ENCODE assay signal across 24 cellular contexts in the genomic region with DNA sequence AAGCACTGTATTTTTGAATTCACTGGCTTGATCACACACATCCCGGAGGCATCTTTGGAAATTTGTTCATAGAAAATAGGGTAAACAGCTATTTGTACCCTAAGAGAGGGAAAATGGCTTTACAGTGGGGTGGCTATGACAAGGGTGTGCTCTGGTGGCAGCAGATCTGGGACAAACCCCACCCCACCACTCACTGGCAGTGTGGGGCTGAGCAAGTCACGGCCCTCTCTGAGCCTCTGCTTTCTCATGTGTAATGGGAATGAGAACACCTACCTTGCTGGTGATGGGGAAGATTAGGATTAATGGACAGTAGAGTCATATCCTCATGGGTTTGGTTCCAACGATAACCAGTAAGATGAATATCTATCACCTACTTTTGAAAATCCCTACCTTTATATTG.
"Had no signal": no experiment of that assay in that cellular context is flagged by ENCODE, and none has a peak within 500 bp of the region (broad histone marks: within the 10 kb centered on the region; RNA-seq: fewer than 3 reads in every experiment).

No MANE protein-coding gene starts in this region.

- H3K36me3 Mint-ChIP-seq: mesothelial cell of epicardium, naive B cell had no signal

- ATAC-seq: effector memory CD8-positive, alpha-beta T cell; esophagus mucosa; gastrocnemius medialis; heart right ventricle; left cardiac atrium; left lung; lower lobe of right lung; mucosa of descending colon had no signal

- H3K36me3 ChIP-seq: colonic mucosa, esophagus squamous epithelium, gastrocnemius medialis, heart right ventricle, left lung, lower lobe of right lung had no signal

- H3K27me3 ChIP-seq: colonic mucosa, gastrocnemius medialis, left lung had no signal

- DNase-seq: colonic mucosa; cortex of kidney; effector CD8-positive, alpha-beta T cell; effector memory CD8-positive, alpha-beta T cell; endodermal cell; erythroblast; esophagus squamous epithelium; foreskin fibroblast; foreskin melanocyte; gastrocnemius medialis; glutamatergic neuron; head of caudate nucleus; heart right ventricle; hippocampal formation; left cardiac atrium; left lung; lower lobe of right lung; mesenchymal stem cell; mucosa of descending colon; naive B cell had no signal

- H3K9me3 Mint-ChIP-seq: dendritic cell treated with granulocyte-macrophage colony-stimulating factor and Interleukin-4, amounts not matched to agents 40 ng/mL and 50 ng/mL, for 4 days; effector memory CD8-positive, alpha-beta T cell had no signal

- H3K4me3 ChIP-seq: colonic mucosa, esophagus squamous epithelium, gastrocnemius medialis, heart right ventricle, left lung, lower lobe of right lung, mucosa of descending colon had no signal

- H3K4me1 Mint-ChIP-seq: mesothelial cell of epicardium, naive B cell had no signal

- H3K27ac Mint-ChIP-seq: dendritic cell treated with granulocyte-macrophage colony-stimulating factor and Interleukin-4, amounts not matched to agents 40 ng/mL and 50 ng/mL, for 4 days; mesothelial cell of epicardium; naive B cell had no signal

- H3K27ac ChIP-seq: colonic mucosa, epithelial cell of prostate, esophagus squamous epithelium, heart right ventricle, left lung, lower lobe of right lung had no signal

- H3K4me3 Mint-ChIP-seq: dendritic cell treated with granulocyte-macrophage colony-stimulating factor and Interleukin-4, amounts not matched to agents 40 ng/mL and 50 ng/mL, for 4 days; effector memory CD8-positive, alpha-beta T cell; endodermal cell; mesothelial cell of epicardium; naive B cell had no signal

- H3K4me1 ChIP-seq: colonic mucosa, left lung, lower lobe of right lung had no signal

- H3K9me3 ChIP-seq: colonic mucosa, gastrocnemius medialis, left lung, lower lobe of right lung, mucosa of descending colon had no signal
